Comparison of ENCODE assay signal across 8 cellular contexts in genomic region chr10:122267849-122268737, GRCh38.
DNase-seq lines count a peak whose midpoint lies in the region; ATAC-seq and TF ChIP-seq lines count a peak whose summit lies in the region.

No MANE protein-coding gene starts in this region.

- no peak overlapping the region for H3K4me3 ChIP-seq in astrocyte of the spinal cord (ENCODE audit: low read depth, low read length)

- H3K27ac ChIP-seq in C4-2B, result no peak overlapping the region

- ATAC-seq in HG03460 (IDR thresholded peaks at IDR 0.05; ENCODE audit: unreplicated experiment) (peak; percentile 90), SK-N-SH treated with all-trans-retinoic acid at 6 μM for 48 hours (peak; percentile 94)

- DNase-seq in GM19238 (ENCODE audit: insufficient read length, low spot score), result peak; percentile 67
- peak; percentile 29 for DNase-seq in astrocyte of the spinal cord (ENCODE audit: low read depth, low spot score)
- peak; percentile 18 for DNase-seq in iris pigment epithelial cell (ENCODE audit: low read depth)
- peak; percentile 47 for DNase-seq in stimulated activated CD4-positive, alpha-beta T cell treated with anti-CD3 and anti-CD28 coated beads, Interleukin-4, amount 100 ng/mL, for 1 hour
- DNase-seq in NCI-H526 treated with DMSO at 0.1 percent for 48 hours (lab: John Stamatoyannopoulos, UW), result no peak

- TF ChIP-seq CTCF in C4-2B (conservative IDR thresholded peaks at IDR 0.05) (peak; percentile 99), astrocyte of the spinal cord (IDR thresholded peaks at IDR 0.05; ENCODE audit: low read depth, low read length) (peak; percentile 100)

- in situ Hi-C loops in astrocyte of the spinal cord (cut with HindIII; ENCODE audit: low sequenced_read_pairs), result no loop called here

TF ChIP-seq in SK-N-SH treated with all-trans-retinoic acid at 6 μM for 48 hours, 23 proteins besides CTCF, POLR2A, EP300 and RAD21:
- TF ChIP-seq TCF4 (CRISPR knock-in tag; IDR thresholded peaks at IDR 0.05; ENCODE audit: borderline replicate concordance) (no peak), ZNF565 (CRISPR knock-in tag; conservative IDR thresholded peaks at IDR 0.05; ENCODE audit: low read depth) (no peak), ISL1 (CRISPR knock-in tag; IDR thresholded peaks at IDR 0.05) (no peak), ARNTL (CRISPR knock-in tag; IDR thresholded peaks at IDR 0.05; ENCODE audit: borderline replicate concordance, low read depth) (no peak), ZC3H10 (CRISPR knock-in tag; IDR thresholded peaks at IDR 0.05) (no peak)
